ENCODE assay signal across 1 cellular context in the genomic region with DNA sequence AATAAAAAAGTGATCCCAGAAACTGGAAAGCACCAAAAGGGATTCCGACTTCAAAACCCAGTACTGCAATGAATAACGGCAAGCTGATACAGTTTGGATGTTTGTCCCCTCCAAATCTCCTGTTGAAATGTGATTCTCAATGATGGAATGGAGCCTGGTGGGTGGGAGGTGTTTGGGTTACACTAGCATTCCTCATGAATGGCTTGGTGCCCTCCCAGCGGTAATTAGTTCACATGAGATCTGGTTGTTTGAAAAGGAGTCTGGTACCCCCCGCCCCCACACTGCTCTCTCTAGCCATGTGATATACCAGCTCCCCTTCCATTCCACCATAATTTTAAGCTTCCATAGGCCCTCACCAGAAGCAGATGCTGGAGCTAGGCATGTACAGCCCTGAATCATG.
TF ChIP-seq lines count a peak whose summit lies in the region.

No MANE protein-coding gene starts in this region.

TF ChIP-seq in IMR-90, 13 proteins besides CTCF, POLR2A, EP300 and RAD21:
- TF ChIP-seq BHLHE40 (IDR thresholded peaks at IDR 0.05; ENCODE audit: low read depth, low read length): no peak
- TF ChIP-seq SMC3 (IDR thresholded peaks at IDR 0.05; ENCODE audit: low read depth, low read length): no peak
- TF ChIP-seq, protein P1, sequence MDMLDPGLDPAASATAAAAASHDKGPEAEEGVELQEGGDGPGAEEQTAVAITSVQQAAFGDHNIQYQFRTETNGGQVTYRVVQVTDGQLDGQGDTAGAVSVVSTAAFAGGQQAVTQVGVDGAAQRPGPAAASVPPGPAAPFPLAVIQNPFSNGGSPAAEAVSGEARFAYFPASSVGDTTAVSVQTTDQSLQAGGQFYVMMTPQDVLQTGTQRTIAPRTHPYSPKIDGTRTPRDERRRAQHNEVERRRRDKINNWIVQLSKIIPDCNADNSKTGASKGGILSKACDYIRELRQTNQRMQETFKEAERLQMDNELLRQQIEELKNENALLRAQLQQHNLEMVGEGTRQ (IDR thresholded peaks at IDR 0.05; ENCODE audit: low read depth, low read length): no peak
- no peak for TF ChIP-seq MAFK (IDR thresholded peaks at IDR 0.05; ENCODE audit: low read depth, low read length)
- no peak for TF ChIP-seq MXI1 (IDR thresholded peaks at IDR 0.05; ENCODE audit: borderline replicate concordance, low read depth, low read length)
- no peak for TF ChIP-seq CHD1 (IDR thresholded peaks at IDR 0.05; ENCODE audit: low read depth, low read length)
- TF ChIP-seq ELK1 (IDR thresholded peaks at IDR 0.05; ENCODE audit: borderline replicate concordance, low read depth, low read length): no peak
- TF ChIP-seq RFX5 (IDR thresholded peaks at IDR 0.05; ENCODE audit: low read depth, low read length): no peak
- TF ChIP-seq RCOR1 (IDR thresholded peaks at IDR 0.05; ENCODE audit: insufficient replicate concordance, low read length): no peak
- no peak for TF ChIP-seq CEBPB (IDR thresholded peaks at IDR 0.05; ENCODE audit: low read depth, low read length)
- TF ChIP-seq FOS (IDR thresholded peaks at IDR 0.05; ENCODE audit: low read depth, low read length): no peak
- no peak for TF ChIP-seq NFE2L2 (IDR thresholded peaks at IDR 0.05; ENCODE audit: low read depth, low read length)
- no peak for TF ChIP-seq MAZ (IDR thresholded peaks at IDR 0.05; ENCODE audit: borderline replicate concordance, low read depth, low read length)
TF ChIP-seq in IMR-90: peak in this region for 0.
